ENCODE assay signal across 7 cellular contexts in the genomic region with DNA sequence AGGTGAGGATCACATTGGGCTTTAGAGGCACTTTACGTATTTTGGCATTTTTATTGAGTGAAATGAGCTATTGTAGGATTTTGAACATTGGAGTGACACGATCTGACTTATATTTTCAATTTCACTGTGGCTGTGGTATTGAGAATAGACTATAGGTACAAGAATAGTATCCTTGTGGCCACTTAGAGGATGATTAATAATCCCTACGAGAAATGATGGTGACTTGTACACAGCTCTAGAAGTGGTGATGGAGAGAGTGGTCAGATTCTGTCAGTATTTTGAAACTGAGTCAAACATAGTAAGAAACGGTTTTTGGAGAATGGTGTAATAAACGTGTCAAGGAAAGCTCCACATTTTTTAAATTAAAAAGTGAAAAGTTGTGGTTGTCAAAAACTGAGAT.
"Had no signal": no experiment of that assay in that cellular context is flagged by ENCODE, and none has a peak within 500 bp of the region (broad histone marks: within the 10 kb centered on the region; RNA-seq: fewer than 3 reads in every experiment).

No MANE protein-coding gene starts in this region.

- FAIRE-seq: G401.6, GM12891, GM12892, GM18507, GM19239 had no signal

- DNase-seq: GDM1, GF-D8 had no signal
